11 cellular contexts compared by ENCODE assay signal in genomic region chr5:88145603-88146467, GRCh38.
DNase-seq lines count a peak whose midpoint lies in the region; ATAC-seq and TF ChIP-seq lines count a peak whose summit lies in the region.
"Had no signal": no experiment of that assay in that cellular context is flagged by ENCODE, and none has a peak within 500 bp of the region (broad histone marks: within the 10 kb centered on the region; RNA-seq: fewer than 3 reads in every experiment).

No MANE protein-coding gene starts in this region.

- 10 to 24% (median 17%) methylated on average over 25 to 26 of the region's 26 CpGs for WGBS in heart left ventricle, 4 donors
- WGBS in lung, 2 donors, result 9 to 17% methylated on average over 26 of the region's 26 CpGs

- ATAC-seq in heart left ventricle (no peak), left ventricle myocardium superior (no peak), lung (ENCODE audit: insufficient read depth, low FRiP score) (peak; percentile 30)

- H3K4me1 ChIP-seq in heart left ventricle (peaks cover 0 to 40% (median 18%) of the 10 kb centered on the region in 12 donors), lung (ENCODE audit: control insufficient read depth in 2 of 2, insufficient read depth in 2 of 2, low read length in 2 of 2) (peaks cover 2 to 11% of the 10 kb centered on the region in 2 donors)

- DNase-seq in heart left ventricle (peak in 1 of 5 donors; percentile 28), left ventricle myocardium superior (no peak), caudate nucleus (lab: John Stamatoyannopoulos, UW) (peak in 12 of 61 donors; percentile 3 to 61 (median 32)), lung (ENCODE audit: low spot score) (peak; percentile 70), type B pancreatic cell (ENCODE audit: extremely low spot score, unreplicated experiment) (no peak), CD1c-positive myeloid dendritic cell (ENCODE audit: extremely low spot score) (no peak), LoVo (ENCODE audit: low spot score) (no peak), T-helper 9 cell (no peak)
- DNase-seq: activated CD4-positive, CD25-positive, alpha-beta regulatory T cell; NCI-H82 had no signal

- intact Hi-C loops in heart left ventricle (cut with DNase I), result loop anchor here in 7 of 10 donors (5.0 to 10.0 kb wide), 4 partner anchors 359 to 526 kb away; no protein-coding TSS in a partner anchor
- intact Hi-C loops in left ventricle myocardium superior (cut with micrococcal nuclease), result no loop called here

- H3K27me3 ChIP-seq in heart left ventricle (peaks cover 9 to 76% (median 50%) of the 10 kb centered on the region in 9 donors), lung (ENCODE audit: control insufficient read depth, insufficient read depth) (no peaks in the 10 kb centered on the region)

- H3K27ac ChIP-seq in heart left ventricle (no peak overlapping the region), caudate nucleus (ENCODE audit: low read depth, low read length) (peak overlapping the region; percentile 41), lung (ENCODE audit: low read depth in 1 of 2, low read length in 1 of 2) (peak overlapping the region in 1 of 2 donors; percentile 89)
- H3K27ac ChIP-seq: right atrium auricular region had no signal

- no peaks in the 10 kb centered on the region for H3K36me3 Mint-ChIP-seq in type B pancreatic cell

- peak overlapping the region; percentile 49 for H3K4me3 Mint-ChIP-seq in type B pancreatic cell

- H3K4me3 ChIP-seq in heart left ventricle (peak overlapping the region in 7 of 12 donors; percentile 3 to 31 (median 21)), lung (no peak overlapping the region)

- H3K9me3 ChIP-seq in heart left ventricle (peaks cover 0 to 8% (median 2%) of the 10 kb centered on the region in 12 donors), lung (ENCODE audit: control insufficient read depth in 2 of 2, insufficient read depth in 1 of 2, low read length in 1 of 2) (peaks cover under 1 to 9% of the 10 kb centered on the region in 2 donors)

- no peak for TF ChIP-seq POLR2A in heart left ventricle (IDR thresholded peaks at IDR 0.05)

- peak overlapping the region; percentile 56 for H3K27ac Mint-ChIP-seq in type B pancreatic cell

- no peak for TF ChIP-seq CTCF in heart left ventricle (IDR thresholded peaks at IDR 0.05)
- no peak for TF ChIP-seq CTCF in lung (IDR thresholded peaks at IDR 0.05; ENCODE audit: control extremely low read depth, extremely low read depth)
- no peak for TF ChIP-seq CTCF in type B pancreatic cell (conservative IDR thresholded peaks at IDR 0.05)

- H3K36me3 ChIP-seq in heart left ventricle, result no peaks in the 10 kb centered on the region
- no peaks in the 10 kb centered on the region for H3K36me3 ChIP-seq in lung (ENCODE audit: control insufficient read depth in 2 of 2, insufficient read depth in 2 of 2, low read length in 2 of 2)
- H3K36me3 ChIP-seq: right atrium auricular region had no signal

- peaks cover 14% of the 10 kb centered on the region for H3K4me1 Mint-ChIP-seq in type B pancreatic cell (ENCODE audit: unreplicated experiment)

- H3K27me3 Mint-ChIP-seq in type B pancreatic cell, result peaks cover under 1% of the 10 kb centered on the region

- H3K9me3 Mint-ChIP-seq in type B pancreatic cell, result no peaks in the 10 kb centered on the region
